In the genomic region with DNA sequence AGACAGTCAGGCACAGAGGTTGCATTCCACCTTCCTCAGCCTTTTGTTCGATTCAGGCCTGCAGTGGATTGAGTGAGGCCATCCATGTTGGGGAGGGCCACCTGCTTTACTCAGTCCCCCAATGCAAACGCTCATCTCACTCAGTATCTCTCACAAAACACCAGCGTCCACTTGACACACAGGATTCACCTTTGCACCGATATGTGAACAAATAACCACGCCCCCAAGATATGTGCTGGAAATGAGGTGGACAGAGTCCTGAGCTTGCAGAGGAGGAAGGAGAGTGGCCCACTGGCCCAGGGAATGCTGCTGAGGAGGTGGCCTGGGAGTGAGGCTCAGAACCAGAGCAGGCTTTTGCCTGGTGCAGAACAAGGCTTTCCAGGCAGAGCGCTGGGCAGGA, we compare ENCODE assay signal across 37 cellular contexts.
"Had no signal": no experiment of that assay in that cellular context is flagged by ENCODE, and none has a peak within 500 bp of the region (broad histone marks: within the 10 kb centered on the region; RNA-seq: fewer than 3 reads in every experiment).

No MANE protein-coding gene starts in this region.

- H3K4me1 Mint-ChIP-seq: activated B cell treated with CpG ODN at 0.5 μM for 24 hours; activated CD4-positive, alpha-beta T cell treated with anti-CD3 and anti-CD28 coated beads, Interleukin-2, amount 10 ng/mL, durations not matched to agents 24 days and 14 days; activated naive CD8-positive, alpha-beta T cell treated with anti-CD3 and anti-CD28 coated beads for 36 hours; activated T-helper 17 cell treated with anti-CD3 and anti-CD28 coated beads, Interleukin-2, amount 50 U/mL, for 72 hours had no signal

- H3K36me3 Mint-ChIP-seq: activated CD4-positive, alpha-beta memory T cell treated with anti-CD3 and anti-CD28 coated beads for 36 hours; activated naive CD8-positive, alpha-beta T cell treated with anti-CD3 and anti-CD28 coated beads for 36 hours had no signal

- H3K36me3 ChIP-seq: adrenal gland, brain microvascular endothelial cell, breast epithelium had no signal

- FAIRE-seq: astrocyte, TTC549 had no signal

- H3K27ac Mint-ChIP-seq: activated B cell treated with CpG ODN at 0.5 μM for 24 hours; activated CD4-positive, alpha-beta memory T cell treated with anti-CD3 and anti-CD28 coated beads for 36 hours; activated CD4-positive, alpha-beta T cell treated with anti-CD3 and anti-CD28 coated beads, Interleukin-2, amount 10 ng/mL, durations not matched to agents 24 days and 14 days; activated CD8-positive, alpha-beta T cell treated with anti-CD3 and anti-CD28 coated beads for 36 hours; activated naive CD4-positive, alpha-beta T cell treated with anti-CD3 and anti-CD28 coated beads for 36 hours; activated naive CD4-positive, alpha-beta T cell treated with anti-CD3 and anti-CD28 coated beads, Interleukin-2, amount 50 U/mL, for 72 hours; activated naive CD8-positive, alpha-beta T cell treated with anti-CD3 and anti-CD28 coated beads for 36 hours; activated T-cell treated with anti-CD3 and anti-CD28 coated beads, Interleukin-2, amount 50 U/mL, for 72 hours; activated T-helper 1 cell treated with anti-CD3 and anti-CD28 coated beads, Interleukin-12 subunit alpha, Interleukin-12 subunit beta, Interleukin-2, Interleukin-4 antibody, amounts not matched to agents 30 ng/mL and 10 ng/mL and 1 ng/mL, durations not matched to agents 14 hours and 24 hours and 36 hours; activated T-helper 17 cell treated with anti-CD3 and anti-CD28 coated beads, Interleukin-2, amount 50 U/mL, for 72 hours; T-helper 1 cell treated with Interleukin-12 subunit alpha and Interleukin-12 subunit beta and Interleukin-4 antibody, amounts not matched to agents 30 μg/mL and 1 μg/mL, for 36 hours; T-helper 2 cell treated with Interferon-gamma antibody and Interleukin-4, amounts not matched to agents 5 μg/mL and 100 μg/mL, for 36 hours had no signal

- H3K9me3 ChIP-seq: body of pancreas had no signal

- H3K27ac ChIP-seq: adrenal gland, body of pancreas, brain microvascular endothelial cell, breast epithelium, VCaP had no signal

- DNase-seq: activated B cell treated with CpG ODN at 0.5 μM for 24 hours; activated CD4-positive, alpha-beta memory T cell treated with anti-CD3 and anti-CD28 coated beads for 36 hours; activated CD4-positive, alpha-beta T cell treated with anti-CD3 and anti-CD28 coated beads for 4 hours; activated CD4-positive, alpha-beta T cell treated with anti-CD3 and anti-CD28 coated beads, Interleukin-2, amount 10 ng/mL, durations not matched to agents 24 days and 14 days; activated CD4-positive, alpha-beta T cell treated with anti-CD3 and anti-CD28 coated beads, Interleukin-2, amount 50 U/mL, for 1 hour; activated CD4-positive, alpha-beta T cell treated with anti-CD3 and anti-CD28 coated beads, Interleukin-2, amount 50 U/mL, for 4 hours; activated CD4-positive, CD25-positive, alpha-beta regulatory T cell treated with anti-CD3 and anti-CD28 coated beads, Interleukin-2, amount 50 U/mL, for 72 hours; activated CD8-positive, alpha-beta memory T cell treated with anti-CD3 and anti-CD28 coated beads, Interleukin-2, amount 50 U/mL, for 4 hours; activated CD8-positive, alpha-beta T cell treated with anti-CD3 and anti-CD28 coated beads for 36 hours; activated effector memory CD4-positive, alpha-beta T cell treated with anti-CD3 and anti-CD28 coated beads, Interleukin-2, amount 50 U/mL, for 16 hours; activated gamma-delta T cell treated with Interleukin-2 at 50 U/mL for 16 hours; activated naive CD4-positive, alpha-beta T cell; activated naive CD4-positive, alpha-beta T cell treated with anti-CD3 and anti-CD28 coated beads for 36 hours; activated naive CD4-positive, alpha-beta T cell treated with anti-CD3 and anti-CD28 coated beads, Interleukin-2, amount 50 U/mL, for 16 hours; activated naive CD8-positive, alpha-beta T cell treated with anti-CD3 and anti-CD28 coated beads for 36 hours; activated T-cell treated with anti-CD3 and anti-CD28 coated beads for 4 hours; activated T-cell treated with anti-CD3 and anti-CD28 coated beads, Interleukin-2, amount 50 U/mL, for 1 hour; activated T-cell treated with anti-CD3 and anti-CD28 coated beads, Interleukin-2, amount 50 U/mL, for 4 hours; activated T-cell treated with anti-CD3 and anti-CD28 coated beads, Interleukin-2, amount 50 U/mL, for 72 hours; adrenal gland; amniotic stem cell; aorta; body of pancreas; brain microvascular endothelial cell; central memory CD4-positive, alpha-beta T cell; T-helper 1 cell; T-helper 2 cell; T-helper 9 cell had no signal

- ATAC-seq: activated CD8-positive, alpha-beta T cell treated with anti-CD3 and anti-CD28 coated beads for 36 hours; activated naive CD4-positive, alpha-beta T cell treated with anti-CD3 and anti-CD28 coated beads, Interleukin-2, amount 50 U/mL, for 72 hours; activated T-cell treated with anti-CD3 and anti-CD28 coated beads, Interleukin-2, amount 50 U/mL, for 4 hours; activated T-cell treated with anti-CD3 and anti-CD28 coated beads, Interleukin-2, amount 50 U/mL, for 72 hours; activated T-helper 17 cell treated with anti-CD3 and anti-CD28 coated beads, Interleukin-2, amount 50 U/mL, for 72 hours; body of pancreas had no signal

- H3K27me3 ChIP-seq: adrenal gland, body of pancreas, brain microvascular endothelial cell, breast epithelium had no signal

- H3K4me3 ChIP-seq: adrenal gland, body of pancreas, breast epithelium had no signal

- H3K4me1 ChIP-seq: adrenal gland, body of pancreas, breast epithelium had no signal

- H3K9me3 Mint-ChIP-seq: activated B cell treated with CpG ODN at 0.5 μM for 24 hours; activated CD4-positive, alpha-beta memory T cell treated with anti-CD3 and anti-CD28 coated beads for 36 hours; activated CD4-positive, alpha-beta T cell treated with anti-CD3 and anti-CD28 coated beads, Interleukin-2, amount 10 ng/mL, durations not matched to agents 24 days and 14 days; activated CD8-positive, alpha-beta T cell treated with anti-CD3 and anti-CD28 coated beads for 36 hours; activated naive CD4-positive, alpha-beta T cell treated with anti-CD3 and anti-CD28 coated beads for 36 hours; activated naive CD4-positive, alpha-beta T cell treated with anti-CD3 and anti-CD28 coated beads, Interleukin-2, amount 50 U/mL, for 72 hours; activated naive CD8-positive, alpha-beta T cell treated with anti-CD3 and anti-CD28 coated beads for 36 hours; activated T-cell treated with anti-CD3 and anti-CD28 coated beads, Interleukin-2, amount 50 U/mL, for 4 hours; activated T-cell treated with anti-CD3 and anti-CD28 coated beads, Interleukin-2, amount 50 U/mL, for 72 hours; activated T-helper 1 cell treated with anti-CD3 and anti-CD28 coated beads, Interleukin-12 subunit alpha, Interleukin-12 subunit beta, Interleukin-2, Interleukin-4 antibody, amounts not matched to agents 30 ng/mL and 10 ng/mL and 1 ng/mL, durations not matched to agents 14 hours and 24 hours and 36 hours; activated T-helper 17 cell treated with anti-CD3 and anti-CD28 coated beads, Interleukin-2, amount 50 U/mL, for 72 hours; T-helper 1 cell treated with Interleukin-12 subunit alpha and Interleukin-12 subunit beta and Interleukin-4 antibody, amounts not matched to agents 30 μg/mL and 1 μg/mL, for 36 hours; T-helper 2 cell treated with Interferon-gamma antibody and Interleukin-4, amounts not matched to agents 5 μg/mL and 100 μg/mL, for 36 hours had no signal

- H3K4me3 Mint-ChIP-seq: activated B cell treated with CpG ODN at 0.5 μM for 24 hours; activated CD4-positive, alpha-beta memory T cell treated with anti-CD3 and anti-CD28 coated beads for 36 hours; activated CD4-positive, alpha-beta T cell treated with anti-CD3 and anti-CD28 coated beads, Interleukin-2, amount 10 ng/mL, durations not matched to agents 24 days and 14 days; activated CD8-positive, alpha-beta T cell treated with anti-CD3 and anti-CD28 coated beads for 36 hours; activated naive CD4-positive, alpha-beta T cell treated with anti-CD3 and anti-CD28 coated beads for 36 hours; activated naive CD8-positive, alpha-beta T cell treated with anti-CD3 and anti-CD28 coated beads for 36 hours; activated T-cell treated with anti-CD3 and anti-CD28 coated beads, Interleukin-2, amount 50 U/mL, for 4 hours; activated T-cell treated with anti-CD3 and anti-CD28 coated beads, Interleukin-2, amount 50 U/mL, for 72 hours; activated T-helper 1 cell treated with anti-CD3 and anti-CD28 coated beads, Interleukin-12 subunit alpha, Interleukin-12 subunit beta, Interleukin-2, Interleukin-4 antibody, amounts not matched to agents 30 ng/mL and 10 ng/mL and 1 ng/mL, durations not matched to agents 14 hours and 24 hours and 36 hours; activated T-helper 17 cell treated with anti-CD3 and anti-CD28 coated beads, Interleukin-2, amount 50 U/mL, for 72 hours; T-helper 1 cell treated with Interleukin-12 subunit alpha and Interleukin-12 subunit beta and Interleukin-4 antibody, amounts not matched to agents 30 μg/mL and 1 μg/mL, for 36 hours; T-helper 2 cell treated with Interferon-gamma antibody and Interleukin-4, amounts not matched to agents 5 μg/mL and 100 μg/mL, for 36 hours had no signal
